Comparison of ENCODE assay signal across 8 cellular contexts in genomic region chr12:104695453-104696148, GRCh38.
A peak's percentile ranks its signal among the peaks of the same experiment; 100 is the strongest.
DNase-seq lines count a peak whose midpoint lies in the region; ATAC-seq and TF ChIP-seq lines count a peak whose summit lies in the region.

No MANE protein-coding gene starts in this region.

- H3K9ac ChIP-seq in colonic mucosa (ENCODE audit: low read depth in 2 of 2, low read length in 2 of 2), result no peak overlapping the region

- peaks cover 11% of the 10 kb centered on the region for H3K36me3 Mint-ChIP-seq in activated naive CD8-positive, alpha-beta T cell treated with anti-CD3 and anti-CD28 coated beads for 36 hours

- H3K4me1 ChIP-seq in SJSA1 (replicated peaks), result peaks cover 14% of the 10 kb centered on the region
- H3K4me1 ChIP-seq in colonic mucosa, result no peaks in the 10 kb centered on the region

- H3K27me3 ChIP-seq in SJSA1 (replicated peaks) (no peaks in the 10 kb centered on the region), WERI-Rb-1 (ENCODE audit: insufficient read depth, low read depth, severe bottlenecking) (no peaks in the 10 kb centered on the region), colonic mucosa (no peaks in the 10 kb centered on the region)

- peak; percentile 51 for ATAC-seq in GM18517 (IDR thresholded peaks at IDR 0.05; ENCODE audit: unreplicated experiment)
- ATAC-seq in HG03196 (IDR thresholded peaks at IDR 0.05; ENCODE audit: unreplicated experiment), result peak; percentile 40

- peaks cover 4% of the 10 kb centered on the region for H3K9me3 Mint-ChIP-seq in activated naive CD8-positive, alpha-beta T cell treated with anti-CD3 and anti-CD28 coated beads for 36 hours

- TF ChIP-seq CTCF in WERI-Rb-1 (IDR thresholded peaks at IDR 0.05; ENCODE audit: low read depth, low read length), result no peak
- no peak for TF ChIP-seq CTCF in colonic mucosa (IDR thresholded peaks at IDR 0.05)

- H3K27me3 Mint-ChIP-seq in activated naive CD8-positive, alpha-beta T cell treated with anti-CD3 and anti-CD28 coated beads for 36 hours, result no peaks in the 10 kb centered on the region

- peak; percentile 77 to 78 for DNase-seq in SJSA1 (ENCODE audit: low read depth in 1 of 2, low spot score in 2 of 2)
- DNase-seq in activated naive CD8-positive, alpha-beta T cell treated with anti-CD3 and anti-CD28 coated beads for 36 hours, result peak; percentile 84
- peak; percentile 37 for DNase-seq in renal cortical epithelial cell (ENCODE audit: low read depth)
- DNase-seq in WERI-Rb-1, result no peak
- DNase-seq in RKO (ENCODE audit: low spot score), result no peak
- DNase-seq in colonic mucosa, result no peak

- no peaks in the 10 kb centered on the region for H3K9me3 ChIP-seq in SJSA1 (replicated peaks)
- peaks cover 2% of the 10 kb centered on the region for H3K9me3 ChIP-seq in WERI-Rb-1 (ENCODE audit: severe bottlenecking)
- H3K9me3 ChIP-seq in colonic mucosa, result no peaks in the 10 kb centered on the region

- intact Hi-C loops in colonic mucosa (cut with DNase I), result no loop called here

- H3K4me3 Mint-ChIP-seq in activated naive CD8-positive, alpha-beta T cell treated with anti-CD3 and anti-CD28 coated beads for 36 hours, result peak overlapping the region; percentile 44

- H3K4me1 Mint-ChIP-seq in activated naive CD8-positive, alpha-beta T cell treated with anti-CD3 and anti-CD28 coated beads for 36 hours, result peaks cover 48% of the 10 kb centered on the region

- H3K27ac Mint-ChIP-seq in activated naive CD8-positive, alpha-beta T cell treated with anti-CD3 and anti-CD28 coated beads for 36 hours, result peak overlapping the region; percentile 94

- H3K27ac ChIP-seq in SJSA1 (peak overlapping the region; percentile 35), WERI-Rb-1 (no peak overlapping the region), colonic mucosa (no peak overlapping the region)

- H3K36me3 ChIP-seq in SJSA1, result no peaks in the 10 kb centered on the region
- H3K36me3 ChIP-seq in WERI-Rb-1, result no peaks in the 10 kb centered on the region
- H3K36me3 ChIP-seq in colonic mucosa, result no peaks in the 10 kb centered on the region

- no peak overlapping the region for H3K4me3 ChIP-seq in SJSA1
- no peak overlapping the region for H3K4me3 ChIP-seq in WERI-Rb-1 (ENCODE audit: low read depth, low read length)
- no peak overlapping the region for H3K4me3 ChIP-seq in colonic mucosa

Comparison
In these comparisons a context has a peak if more than half of its experiments do, and no peak if none do; other contexts are left out.
1. DNase-seq: peak in SJSA1 (2 of 2), activated naive CD8-positive, alpha-beta T cell treated with anti-CD3 and anti-CD28 coated beads for 36 hours (single experiment) and renal cortical epithelial cell (single experiment); none in WERI-Rb-1 (single experiment), RKO (single experiment) and colonic mucosa (single experiment).